Comparison of ENCODE assay signal across 10 cellular contexts in the genomic region with DNA sequence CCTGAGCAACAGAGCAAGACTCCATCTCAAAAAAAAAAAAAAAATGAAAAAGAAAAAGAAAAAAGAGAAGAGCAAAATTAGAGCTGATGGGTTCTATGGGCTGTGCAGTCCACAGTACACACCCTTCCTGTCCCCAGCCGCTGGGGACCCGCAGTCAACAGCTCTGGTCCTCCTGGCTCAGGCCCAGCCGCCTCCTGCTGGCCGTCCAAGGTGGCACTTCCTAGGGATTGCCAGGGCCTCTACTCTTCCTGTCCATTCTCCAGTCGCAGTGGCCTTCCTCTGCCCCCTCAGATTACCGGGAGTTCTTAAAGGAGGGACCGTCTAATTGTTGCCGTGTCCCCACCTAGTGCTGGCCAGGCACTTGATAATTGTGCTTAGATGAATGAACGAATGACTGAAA. TPM values are rescaled to one million over a fixed set of nuclear protein-coding genes. Genes with fewer than 3 reads are reported as not detected.
DNase-seq lines count a peak whose midpoint lies in the region; TF ChIP-seq lines count a peak whose summit lies in the region.
"Had no signal": no experiment of that assay in that cellular context is flagged by ENCODE, and none has a peak within 500 bp of the region (broad histone marks: within the 10 kb centered on the region; RNA-seq: fewer than 3 reads in every experiment).

No MANE protein-coding gene starts in this region.

- peak in 4 of 6 experiments; percentile 15 to 63 (median 37) for TF ChIP-seq CTCF in Peyer's patch (IDR thresholded peaks at IDR 0.05)
- peak; percentile 10 for TF ChIP-seq CTCF in fibroblast of villous mesenchyme (IDR thresholded peaks at IDR 0.05; ENCODE audit: insufficient read depth, low read depth, low read length)
- TF ChIP-seq CTCF in type B pancreatic cell (conservative IDR thresholded peaks at IDR 0.05), result peak; percentile 51

- H2AK5ac ChIP-seq in neuronal stem cell (ENCODE audit: low read depth, low read length), result no peak overlapping the region

- H2AFZ ChIP-seq in neuronal stem cell (ENCODE audit: low read length), result no peak overlapping the region

- no peaks in the 10 kb centered on the region for H3K9me3 Mint-ChIP-seq in type B pancreatic cell

- H2BK15ac ChIP-seq in neuronal stem cell (ENCODE audit: low read length), result no peak overlapping the region

- no peaks in the 10 kb centered on the region for H3K27me3 ChIP-seq in Peyer's patch
- H3K27me3 ChIP-seq in neuronal stem cell (ENCODE audit: control insufficient read depth in 3 of 3, insufficient read depth in 3 of 3, low read depth in 1 of 3, low read length in 3 of 3), result no peaks in the 10 kb centered on the region

- no peak overlapping the region for H3K27ac ChIP-seq in Peyer's patch
- no peak overlapping the region for H3K27ac ChIP-seq in neuronal stem cell (replicated peaks; ENCODE audit: low read length)

- H4K91ac ChIP-seq in neuronal stem cell (ENCODE audit: low read depth, low read length, poor library complexity), result no peak overlapping the region

- H3K23ac ChIP-seq in neuronal stem cell (ENCODE audit: low read depth, low read length, poor library complexity), result no peak overlapping the region

- H3K9me3 ChIP-seq in Peyer's patch (no peaks in the 10 kb centered on the region), neuronal stem cell (replicated peaks in 1 of 2; ENCODE audit: control insufficient read depth in 2 of 2, insufficient read depth in 1 of 2, low read depth in 1 of 2, low read length in 2 of 2) (no peaks in the 10 kb centered on the region)
- H3K9me3 ChIP-seq: HAP-1 had no signal

- no peaks in the 10 kb centered on the region for H3K36me3 ChIP-seq in Peyer's patch
- no peaks in the 10 kb centered on the region for H3K36me3 ChIP-seq in neuronal stem cell (replicated peaks in 1 of 2; ENCODE audit: control insufficient read depth in 2 of 2, insufficient read depth in 2 of 2, low read length in 2 of 2)
- H3K36me3 ChIP-seq: HAP-1 had no signal

- H3K4me1 Mint-ChIP-seq in type B pancreatic cell (ENCODE audit: unreplicated experiment), result peaks cover 6% of the 10 kb centered on the region

- no peak overlapping the region for H3K27ac Mint-ChIP-seq in type B pancreatic cell

- H3K4me2 ChIP-seq in neuronal stem cell (ENCODE audit: insufficient read depth, low read length, poor library complexity, severe bottlenecking), result no peak overlapping the region

- no peak overlapping the region for H3K18ac ChIP-seq in neuronal stem cell (ENCODE audit: low read length)

- no peak for TF ChIP-seq POLR2A in Peyer's patch (IDR thresholded peaks at IDR 0.05)

- H3K4me3 ChIP-seq in Peyer's patch (no peak overlapping the region), fibroblast of villous mesenchyme (ENCODE audit: low read depth, low read length) (no peak overlapping the region), neuronal stem cell (ENCODE audit: low read length in 2 of 2) (no peak overlapping the region)
- H3K4me3 ChIP-seq: HAP-1 had no signal

- H3K4ac ChIP-seq in neuronal stem cell (ENCODE audit: low read length), result no peak overlapping the region

- no CpG with 5 or more reads among the region's 9 CpGs for WGBS in neuronal stem cell (ENCODE audit: extremely low coverage in 2 of 2, insufficient read length in 2 of 2, insufficient replicate concordance in 1 of 2), 2 donors

- peak; percentile 56 for DNase-seq in activated effector memory CD4-positive, alpha-beta T cell treated with anti-CD3 and anti-CD28 coated beads, Interleukin-2, amount 50 U/mL, for 16 hours
- DNase-seq in activated effector memory CD4-positive, alpha-beta T cell treated with Interleukin-2 at 50 U/mL for 16 hours, result no peak
- peak in 1 of 3 donors; percentile 59 for DNase-seq in Peyer's patch
- DNase-seq in fibroblast of villous mesenchyme (ENCODE audit: low read depth), result no peak
- no peak for DNase-seq in type B pancreatic cell (ENCODE audit: extremely low spot score, unreplicated experiment)
- no peak for DNase-seq in NCI-H1694 treated with DMSO at 0.1 percent for 48 hours (lab: John Stamatoyannopoulos, UW)
- DNase-seq in neuronal stem cell (ENCODE audit: low spot score), result no peak
- DNase-seq in NCI-H2171 (lab: John Stamatoyannopoulos, UW), result no peak
- DNase-seq: activated CD4-positive, alpha-beta T cell treated with anti-CD3 and anti-CD28 coated beads for 4 hours had no signal

- no peaks in the 10 kb centered on the region for H3K79me1 ChIP-seq in neuronal stem cell (ENCODE audit: low read depth, low read length)

- H3K14ac ChIP-seq in neuronal stem cell (ENCODE audit: low read length), result no peak overlapping the region

- no peak overlapping the region for H3K9ac ChIP-seq in neuronal stem cell (ENCODE audit: low read depth, low read length, poor library complexity)

- H3K4me3 Mint-ChIP-seq in type B pancreatic cell, result no peak overlapping the region

- no peak overlapping the region for H2BK5ac ChIP-seq in neuronal stem cell (ENCODE audit: low read length)

- no peak overlapping the region for H2BK120ac ChIP-seq in neuronal stem cell (ENCODE audit: low read depth, low read length)

- peaks cover 6% of the 10 kb centered on the region for H3K27me3 Mint-ChIP-seq in type B pancreatic cell

- no peaks in the 10 kb centered on the region for H3K36me3 Mint-ChIP-seq in type B pancreatic cell

- no peak overlapping the region for H4K8ac ChIP-seq in neuronal stem cell (ENCODE audit: low read depth, low read length)

- H2BK12ac ChIP-seq in neuronal stem cell (ENCODE audit: low read length), result no peak overlapping the region

- H3K4me1 ChIP-seq in Peyer's patch, result no peaks in the 10 kb centered on the region
- peaks cover 0 to 6% of the 10 kb centered on the region in 2 donors for H3K4me1 ChIP-seq in neuronal stem cell (ENCODE audit: control insufficient read depth in 2 of 2, insufficient read depth in 1 of 2, low read depth in 1 of 2, low read length in 2 of 2)
- H3K4me1 ChIP-seq: HAP-1 had no signal

RNA-seq across cellular contexts. Expression of a gene that starts 41.7 kb away (rescaled TPM):
- total RNA-seq in Peyer's patch (1 to 10 TPM; 3.3 to 9.4 (median 4.9) TPM), fibroblast of villous mesenchyme (3.9 and 4.3 TPM in 2 replicates), type B pancreatic cell (ENCODE audit: low replicate concordance) (10.1 and 11.7 TPM in 2 replicates)
- polyA plus RNA-seq in neuronal stem cell (2013, experiment 1 of 2), result 6.3 TPM
- polyA plus RNA-seq in neuronal stem cell (2013, experiment 2 of 2), result 6.7 TPM
